Comparison of ENCODE assay signal across 5 cellular contexts in the genomic region with DNA sequence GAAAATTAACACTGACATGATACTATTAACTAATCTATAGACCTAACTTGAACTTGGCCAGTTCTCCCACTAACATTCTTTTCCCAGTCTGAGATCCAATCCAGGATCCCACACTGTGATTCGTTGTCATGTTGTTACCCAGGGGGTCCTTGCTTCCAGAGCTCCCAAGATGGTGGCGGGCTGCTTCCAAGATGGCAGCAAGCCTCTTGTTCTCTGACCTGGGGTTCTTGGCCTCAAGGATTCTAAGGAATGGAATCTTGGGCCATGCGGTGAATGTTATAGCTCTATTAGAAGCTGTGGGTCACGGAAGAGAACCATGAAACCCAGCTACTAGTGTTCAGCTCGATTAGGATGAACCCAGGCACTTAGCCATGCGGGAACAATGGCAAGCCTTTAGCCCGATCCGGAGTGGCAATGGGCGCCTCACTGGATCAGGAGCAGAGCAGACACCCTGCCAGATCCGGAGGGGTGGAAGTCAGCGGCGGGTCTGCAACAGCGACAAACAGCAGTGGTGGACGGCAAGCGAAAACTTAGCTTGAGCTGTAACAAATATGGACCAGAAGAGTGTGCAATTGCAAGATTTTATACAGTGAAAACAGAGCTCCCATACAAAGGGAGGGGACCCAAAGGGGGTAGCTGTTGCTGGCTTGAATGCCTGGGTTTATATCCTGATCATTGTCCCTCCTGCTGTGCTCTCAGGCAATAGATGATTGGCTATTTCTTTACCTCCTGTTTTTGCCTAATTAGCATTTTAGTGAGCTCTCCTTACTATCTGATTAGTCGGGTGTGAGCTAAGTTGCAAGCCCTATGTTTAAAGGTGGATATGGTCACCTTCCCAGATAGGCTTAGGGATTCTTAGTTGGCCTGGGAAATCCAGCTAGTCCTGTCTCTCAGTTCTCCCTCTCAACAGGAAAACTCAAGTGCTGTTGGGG. TPM values are rescaled to one million over a fixed set of nuclear protein-coding genes. Genes with fewer than 3 reads are reported as not detected.
"Had no signal": no experiment of that assay in that cellular context is flagged by ENCODE, and none has a peak within 500 bp of the region (broad histone marks: within the 10 kb centered on the region; RNA-seq: fewer than 3 reads in every experiment).

No MANE protein-coding gene starts in this region.

RNA-seq across cellular contexts. Expression of a gene that starts 7.5 kb away (rescaled TPM):
- total RNA-seq: activated CD4-positive, alpha-beta memory T cell treated with anti-CD3 and anti-CD28 coated beads, Interleukin-2, amount 10 ng/mL, durations not matched to agents 7 days and 5 days; activated CD4-positive, alpha-beta T cell treated with anti-CD3 and anti-CD28 coated beads, Interleukin-2, amount 10 ng/mL, durations not matched to agents 7 days and 5 days; activated CD8-positive, alpha-beta T cell treated with anti-CD3 and anti-CD28 coated beads, Interleukin-2, amount 10 ng/mL, durations not matched to agents 7 days and 5 days; activated T-helper 2 cell treated with anti-CD3 and anti-CD28 coated beads, Interferon-gamma antibody, Interleukin-2, Interleukin-4, amounts not matched to agents 10 μg/mL and 5 μg/mL and 100 μg/mL, durations not matched to agents 14 hours and 24 hours and 36 hours; ascending aorta had no signal

RNA-seq across cellular contexts. Expression of a gene that starts 23.9 kb away (rescaled TPM):
- total RNA-seq: ascending aorta had no signal
